Comparison of ENCODE assay signal across 18 cellular contexts in genomic region chr7:240128-240676, GRCh38. TPM values are rescaled to one million over a fixed set of nuclear protein-coding genes. Genes with fewer than 3 reads are reported as not detected.
"Had no signal": no experiment of that assay in that cellular context is flagged by ENCODE, and none has a peak within 500 bp of the region (broad histone marks: within the 10 kb centered on the region; RNA-seq: fewer than 3 reads in every experiment).

No MANE protein-coding gene starts in this region.

- H3K27me3 ChIP-seq: esophagus muscularis mucosa, suprapubic skin had no signal

- H3K4me1 Mint-ChIP-seq: activated naive CD4-positive, alpha-beta T cell treated with anti-CD3 and anti-CD28 coated beads, Interleukin-2, amount 10 ng/mL, durations not matched to agents 7 days and 5 days; naive B cell had no signal

- H3K36me3 Mint-ChIP-seq: activated naive CD4-positive, alpha-beta T cell treated with anti-CD3 and anti-CD28 coated beads, Interleukin-2, amount 10 ng/mL, durations not matched to agents 7 days and 5 days; naive B cell; type B pancreatic cell had no signal

- H3K9me3 ChIP-seq: esophagus muscularis mucosa, suprapubic skin had no signal

- H3K27ac Mint-ChIP-seq: activated CD4-positive, alpha-beta T cell treated with anti-CD3 and anti-CD28 coated beads, Interleukin-2, amount 10 ng/mL, durations not matched to agents 7 days and 5 days; activated naive CD4-positive, alpha-beta T cell treated with anti-CD3 and anti-CD28 coated beads, Interleukin-2, amount 10 ng/mL, durations not matched to agents 7 days and 5 days; naive B cell; type B pancreatic cell had no signal

- H3K4me3 ChIP-seq: esophagus muscularis mucosa, suprapubic skin had no signal

- H3K27ac ChIP-seq: suprapubic skin had no signal

- H3K9me3 Mint-ChIP-seq: activated CD4-positive, alpha-beta T cell treated with anti-CD3 and anti-CD28 coated beads, Interleukin-2, amount 10 ng/mL, durations not matched to agents 7 days and 5 days; activated naive CD4-positive, alpha-beta T cell treated with anti-CD3 and anti-CD28 coated beads, Interleukin-2, amount 10 ng/mL, durations not matched to agents 7 days and 5 days; naive B cell; type B pancreatic cell had no signal

- H3K4me3 Mint-ChIP-seq: activated CD4-positive, alpha-beta T cell treated with anti-CD3 and anti-CD28 coated beads, Interleukin-2, amount 10 ng/mL, durations not matched to agents 7 days and 5 days; activated naive CD4-positive, alpha-beta T cell treated with anti-CD3 and anti-CD28 coated beads, Interleukin-2, amount 10 ng/mL, durations not matched to agents 7 days and 5 days; naive B cell; type B pancreatic cell had no signal

- DNase-seq: activated CD4-positive, alpha-beta T cell treated with anti-CD3 and anti-CD28 coated beads, Interleukin-2, amount 10 ng/mL, durations not matched to agents 7 days and 5 days; activated CD4-positive, CD25-positive, alpha-beta regulatory T cell; activated T-cell treated with anti-CD3 and anti-CD28 coated beads for 4 hours; hippocampal formation; midbrain; naive B cell; stimulated activated naive CD4-positive, alpha-beta T cell treated with Interleukin-2 at 50 U/mL for 16 hours had no signal

- H3K27me3 Mint-ChIP-seq: activated CD4-positive, alpha-beta T cell treated with anti-CD3 and anti-CD28 coated beads, Interleukin-2, amount 10 ng/mL, durations not matched to agents 7 days and 5 days; activated naive CD4-positive, alpha-beta T cell treated with anti-CD3 and anti-CD28 coated beads, Interleukin-2, amount 10 ng/mL, durations not matched to agents 7 days and 5 days; naive B cell; type B pancreatic cell had no signal

- H3K36me3 ChIP-seq: suprapubic skin had no signal

RNA-seq across cellular contexts. Expression of gene FOXL3, which starts 49.8 kb away (rescaled TPM):
- total RNA-seq: activated CD4-positive, alpha-beta T cell treated with anti-CD3 and anti-CD28 coated beads, Interleukin-2, amount 10 ng/mL, durations not matched to agents 7 days and 5 days; cardiac septum; esophagus muscularis mucosa; kidney epithelial cell; lower leg skin; renal cortical epithelial cell; skeletal muscle tissue; suprapubic skin; T-helper 2 cell treated with Interferon-gamma antibody and Interleukin-4, amounts not matched to agents 100 ng/mL and 5 ng/mL, for 36 hours had no signal
- polyA plus RNA-seq: adipose tissue had no signal
